Comparison of ENCODE assay signal across 1 cellular context in genomic region chr11:134915881-134916280, GRCh38.
TF ChIP-seq lines count a peak whose summit lies in the region.

No MANE protein-coding gene starts in this region.

TF ChIP-seq in GM23338, 12 proteins besides CTCF, POLR2A, EP300 and RAD21 (continued from another document):
- TF ChIP-seq ZNF462 (CRISPR knock-in tag; IDR thresholded peaks at IDR 0.05) (no peak), NANOG (IDR thresholded peaks at IDR 0.05; ENCODE audit: borderline replicate concordance) (no peak), STAT1 (IDR thresholded peaks at IDR 0.05; ENCODE audit: unreplicated experiment) (no peak), ETS1 (IDR thresholded peaks at IDR 0.05) (no peak), CREB1 (CRISPR knock-in tag; IDR thresholded peaks at IDR 0.05; ENCODE audit: low read depth) (no peak), ZNF331 (CRISPR knock-in tag; IDR thresholded peaks at IDR 0.05; ENCODE audit: low read depth) (no peak), JUNB (IDR thresholded peaks at IDR 0.05; ENCODE audit: unreplicated experiment) (no peak), POLR2AphosphoS5 (IDR thresholded peaks at IDR 0.05; ENCODE audit: low read depth) (no peak)
TF ChIP-seq in GM23338: peak in this region for 0.
